8 cellular contexts compared by ENCODE assay signal in genomic region chr9:38362912-38363588, GRCh38. TPM values are rescaled to one million over a fixed set of nuclear protein-coding genes. Genes with fewer than 3 reads are reported as not detected.
DNase-seq lines count a peak whose midpoint lies in the region; ATAC-seq and TF ChIP-seq lines count a peak whose summit lies in the region.

No MANE protein-coding gene starts in this region.

- H3K36me3 Mint-ChIP-seq in effector memory CD8-positive, alpha-beta T cell (ENCODE audit: insufficient read depth) = no peaks in the 10 kb centered on the region
- no peaks in the 10 kb centered on the region for H3K36me3 Mint-ChIP-seq in memory B cell

- TF ChIP-seq CTCF in vagina (IDR thresholded peaks at IDR 0.05) = peak; percentile 13 to 49 (median 37)

- DNase-seq in EH (ENCODE audit: low read depth) = peak; percentile 86
- peak; percentile 36 for DNase-seq in NCI-H128 (lab: John Stamatoyannopoulos, UW; ENCODE audit: unreplicated experiment)
- peak; percentile 27 for DNase-seq in SKM-1 (lab: John Stamatoyannopoulos, UW; ENCODE audit: unreplicated experiment)
- DNase-seq in effector memory CD8-positive, alpha-beta T cell = no peak
- no peak for DNase-seq in memory B cell (ENCODE audit: low spot score in 2 of 2)
- no peak for DNase-seq in vagina (ENCODE audit: extremely low spot score in 2 of 2)
- no peak for DNase-seq in activated CD4-positive, CD25-positive, alpha-beta regulatory T cell treated with anti-CD3 and anti-CD28 coated beads, Interleukin-2, amount 50 U/mL, for 72 hours

- peaks cover 0 to 3% of the 10 kb centered on the region in 2 donors for H3K4me1 Mint-ChIP-seq in effector memory CD8-positive, alpha-beta T cell (ENCODE audit: low read depth in 2 of 2)
- H3K4me1 Mint-ChIP-seq in memory B cell = peaks cover 7% of the 10 kb centered on the region

- H3K9me3 ChIP-seq in vagina = no peaks in the 10 kb centered on the region

- intact Hi-C loops in vagina (cut with DNase I) = no loop called here

- TF ChIP-seq POLR2A in vagina (IDR thresholded peaks at IDR 0.05) = no peak

- H3K27me3 ChIP-seq in vagina = no peaks in the 10 kb centered on the region

- no peak overlapping the region for H3K4me3 ChIP-seq in vagina

- H3K27me3 Mint-ChIP-seq in effector memory CD8-positive, alpha-beta T cell = peaks cover 0 to 14% of the 10 kb centered on the region in 2 donors
- H3K27me3 Mint-ChIP-seq in memory B cell = no peaks in the 10 kb centered on the region

- H3K4me3 Mint-ChIP-seq in effector memory CD8-positive, alpha-beta T cell = no peak overlapping the region
- peak overlapping the region; percentile 61 for H3K4me3 Mint-ChIP-seq in memory B cell

- peaks cover 5% of the 10 kb centered on the region for H3K4me1 ChIP-seq in vagina

- H3K27ac Mint-ChIP-seq in effector memory CD8-positive, alpha-beta T cell = peak overlapping the region in 1 of 2 donors; percentile 10
- peak overlapping the region; percentile 14 for H3K27ac Mint-ChIP-seq in memory B cell

- H3K9me3 Mint-ChIP-seq in effector memory CD8-positive, alpha-beta T cell = no peaks in the 10 kb centered on the region
- no peaks in the 10 kb centered on the region for H3K9me3 Mint-ChIP-seq in memory B cell

- ATAC-seq in GM21717 (IDR thresholded peaks at IDR 0.05; ENCODE audit: unreplicated experiment) (peak; percentile 70), memory B cell (ENCODE audit: low read depth) (peak; percentile 64)
- ATAC-seq in effector memory CD8-positive, alpha-beta T cell (replicated peaks) = peak; percentile 61

- no peaks in the 10 kb centered on the region for H3K36me3 ChIP-seq in vagina

- no peak overlapping the region for H3K27ac ChIP-seq in vagina

RNA-seq across cellular contexts. Expression of gene ALDH1B1, which starts 29.5 kb away (rescaled TPM):
- total RNA-seq in vagina = 13.3 TPM

Comparison
In these comparisons a context has a peak if more than half of its experiments do, and no peak if none do; other contexts are left out.
1. DNase-seq: peak in EH (single experiment), NCI-H128 (single experiment) and SKM-1 (single experiment); none in effector memory CD8-positive, alpha-beta T cell (0 of 3), memory B cell (0 of 2), vagina (0 of 2) and activated CD4-positive, CD25-positive, alpha-beta regulatory T cell treated with anti-CD3 and anti-CD28 coated beads, Interleukin-2, amount 50 U/mL, for 72 hours (single experiment).
2. Peak in every context shown above with its lines, with median percentiles within 50 percentile points of each other: ATAC-seq.